ENCODE assay signal across 15 cellular contexts in genomic region chr13:113808058-113808834, GRCh38. TPM values are rescaled to one million over a fixed set of nuclear protein-coding genes. Genes with fewer than 3 reads are reported as not detected.
DNase-seq lines count a peak whose midpoint lies in the region; ATAC-seq, FAIRE-seq and TF ChIP-seq lines count a peak whose summit lies in the region.
"Had no signal": no experiment of that assay in that cellular context is flagged by ENCODE, and none has a peak within 500 bp of the region (broad histone marks: within the 10 kb centered on the region; RNA-seq: fewer than 3 reads in every experiment).

No MANE protein-coding gene starts in this region.

- peaks cover 6% of the 10 kb centered on the region; the same call in 1 of the 2 replicates for H3K36me3 ChIP-seq in BLaER1
- H3K36me3 ChIP-seq in K562 (ENCODE audit: control insufficient read depth, insufficient read depth, low read length), result no peaks in the 10 kb centered on the region

- FAIRE-seq in K562 (lab: Jason Lieb, UNC), result no peak
- FAIRE-seq: H1, HTR-8/SVneo had no signal

- CTCF ChIA-PET in K562 (lab: Yijun Ruan, JAX; ENCODE audit: low intra/inter-chr PET ratio), result no interaction called here

- 4% methylated on average over 8 of the region's 12 CpGs for WGBS in K562 (ENCODE audit: insufficient coverage, low coverage, missing lambda C conversion rate)

- TF ChIP-seq CTCF in K562 (IDR thresholded peaks at IDR 0.05 in 2 of 3, conservative IDR thresholded peaks at IDR 0.05 in 1 of 3; ENCODE audit: insufficient read depth in 2 of 3, low read depth in 1 of 3, low read length in 3 of 3), result no peak

- no peak for DNase-seq in activated CD4-positive, alpha-beta T cell treated with anti-CD3 and anti-CD28 coated beads, Interleukin-2, amount 10 ng/mL, durations not matched to agents 24 days and 14 days
- DNase-seq in activated CD4-positive, alpha-beta T cell treated with anti-CD3 and anti-CD28 coated beads for 4 hours, result no peak
- DNase-seq in K562 (ENCODE audit: extremely low read depth in 1 of 4, low spot score in 3 of 4) (no peak), putamen (ENCODE audit: low spot score) (peak; percentile 52), NCI-H1105 treated with DMSO at 0.1 percent for 48 hours (lab: John Stamatoyannopoulos, UW) (no peak), superior temporal gyrus (ENCODE audit: extremely low spot score) (no peak)
- DNase-seq in stimulated activated CD4-positive, alpha-beta T cell treated with anti-CD3 and anti-CD28 coated beads, Interleukin-15, amount 100 ng/mL, for 24 hours, result no peak
- DNase-seq: Caco-2; CD8-positive, alpha-beta memory T cell; GF-D8; HCEC 1CT had no signal

- H3K9me1 ChIP-seq in K562 (ENCODE audit: control insufficient read depth, insufficient read depth, low read length), result no peaks in the 10 kb centered on the region

- no peak for TF ChIP-seq RAD21 in K562 (CRISPR knock-in tag; conservative IDR thresholded peaks at IDR 0.05 in 1 of 2, IDR thresholded peaks at IDR 0.05 in 1 of 2)

- peak overlapping the region; percentile 18; the same call in 1 of the 2 replicates for H3K4me2 ChIP-seq in BLaER1
- H3K4me2 ChIP-seq in K562 (ENCODE audit: insufficient read depth, low read length), result no peak overlapping the region

- no peaks in the 10 kb centered on the region for H3K27me3 Mint-ChIP-seq in activated CD4-positive, alpha-beta T cell treated with anti-CD3 and anti-CD28 coated beads, Interleukin-2, amount 10 ng/mL, durations not matched to agents 24 days and 14 days
- H3K27me3 Mint-ChIP-seq: CD8-positive, alpha-beta memory T cell had no signal

- TF ChIP-seq EP300 in K562 (IDR thresholded peaks at IDR 0.05; ENCODE audit: low read length), result no peak

- no peak overlapping the region for H3K4me3 Mint-ChIP-seq in activated CD4-positive, alpha-beta T cell treated with anti-CD3 and anti-CD28 coated beads, Interleukin-2, amount 10 ng/mL, durations not matched to agents 24 days and 14 days
- H3K4me3 Mint-ChIP-seq: CD8-positive, alpha-beta memory T cell had no signal

- H3K4me1 ChIP-seq in BLaER1 (peaks cover 24% of the 10 kb centered on the region), K562 (replicated peaks in 1 of 2; ENCODE audit: control insufficient read depth in 2 of 2, insufficient read depth in 2 of 2, low read length in 2 of 2) (peaks cover 0 to 15% of the 10 kb centered on the region in 2 experiments; a peak in 2 of 5 replicates)
- H3K4me1 ChIP-seq: Caco-2 had no signal

- peaks cover 8% of the 10 kb centered on the region for H3K9me3 Mint-ChIP-seq in activated CD4-positive, alpha-beta T cell treated with anti-CD3 and anti-CD28 coated beads, Interleukin-2, amount 10 ng/mL, durations not matched to agents 24 days and 14 days

- H4K20me1 ChIP-seq in BLaER1, result peaks cover 8% of the 10 kb centered on the region; the same call in 1 of the 2 replicates
- no peaks in the 10 kb centered on the region for H4K20me1 ChIP-seq in K562 (replicated peaks; ENCODE audit: control insufficient read depth, insufficient read depth, low read length)

- ATAC-seq in K562, result no peak

- H3K4me1 Mint-ChIP-seq in activated CD4-positive, alpha-beta T cell treated with anti-CD3 and anti-CD28 coated beads, Interleukin-2, amount 10 ng/mL, durations not matched to agents 24 days and 14 days, result no peaks in the 10 kb centered on the region

- H3K4me3 ChIP-seq in BLaER1 (no peak overlapping the region), K562 (no peak overlapping the region)

- H3K9me3 ChIP-seq in BLaER1 (peaks cover 48% of the 10 kb centered on the region), K562 (replicated peaks; ENCODE audit: control insufficient read depth, insufficient read depth, low read depth, low read length) (peaks cover 4% of the 10 kb centered on the region; the same call in 1 of the 2 replicates)

- no peak for TF ChIP-seq POLR2A in K562 (conservative IDR thresholded peaks at IDR 0.05)

- peaks cover 2% of the 10 kb centered on the region for H3K36me3 Mint-ChIP-seq in activated CD4-positive, alpha-beta T cell treated with anti-CD3 and anti-CD28 coated beads, Interleukin-2, amount 10 ng/mL, durations not matched to agents 24 days and 14 days (ENCODE audit: low read depth)
- H3K36me3 Mint-ChIP-seq: CD8-positive, alpha-beta memory T cell had no signal

- no peaks in the 10 kb centered on the region for H3K79me2 ChIP-seq in K562 (ENCODE audit: control insufficient read depth, insufficient read depth, low read length)

- in situ Hi-C loops in K562 (cut with MboI), result no loop called here

- H3K9ac ChIP-seq in BLaER1 (no peak overlapping the region), K562 (ENCODE audit: insufficient read depth in 1 of 2, low read depth in 2 of 2, low read length in 2 of 2) (no peak overlapping the region)

- peak overlapping the region; percentile 29 for H3K27ac Mint-ChIP-seq in activated CD4-positive, alpha-beta T cell treated with anti-CD3 and anti-CD28 coated beads, Interleukin-2, amount 10 ng/mL, durations not matched to agents 24 days and 14 days

- intact Hi-C loops in activated CD4-positive, alpha-beta T cell treated with anti-CD3 and anti-CD28 coated beads, Interleukin-2, amount 10 ng/mL, durations not matched to agents 24 days and 14 days (cut with micrococcal nuclease), result no loop called here
- intact Hi-C loops in K562 (cut with micrococcal nuclease), result no loop called here

- POLR2A ChIA-PET in K562 (lab: Yijun Ruan, JAX), result no interaction called here

- H3K27me3 ChIP-seq in BLaER1 (peaks cover 18% of the 10 kb centered on the region; the same call in 1 of the 2 replicates), K562 (ENCODE audit: control insufficient read depth in 2 of 2, insufficient read depth in 2 of 2, low read length in 2 of 2) (peaks cover 5 to 24% of the 10 kb centered on the region in 2 experiments; a peak in 4 of 5 replicates)

- no peak overlapping the region for H3K27ac ChIP-seq in BLaER1
- H3K27ac ChIP-seq in K562 (ENCODE audit: extremely low read depth, low read depth, low read length), result no peak overlapping the region
- H3K27ac ChIP-seq: 22Rv1 had no signal

- no TSS peak for BruUV-seq in K562 (replicated peaks; lab: Mats Ljungman, UMichigan)

- no peak overlapping the region for H2AFZ ChIP-seq in K562 (ENCODE audit: low read depth, low read length)

TF ChIP-seq in K562, 482 proteins besides CTCF, POLR2A, EP300 and RAD21:
- TF ChIP-seq, protein P1, sequence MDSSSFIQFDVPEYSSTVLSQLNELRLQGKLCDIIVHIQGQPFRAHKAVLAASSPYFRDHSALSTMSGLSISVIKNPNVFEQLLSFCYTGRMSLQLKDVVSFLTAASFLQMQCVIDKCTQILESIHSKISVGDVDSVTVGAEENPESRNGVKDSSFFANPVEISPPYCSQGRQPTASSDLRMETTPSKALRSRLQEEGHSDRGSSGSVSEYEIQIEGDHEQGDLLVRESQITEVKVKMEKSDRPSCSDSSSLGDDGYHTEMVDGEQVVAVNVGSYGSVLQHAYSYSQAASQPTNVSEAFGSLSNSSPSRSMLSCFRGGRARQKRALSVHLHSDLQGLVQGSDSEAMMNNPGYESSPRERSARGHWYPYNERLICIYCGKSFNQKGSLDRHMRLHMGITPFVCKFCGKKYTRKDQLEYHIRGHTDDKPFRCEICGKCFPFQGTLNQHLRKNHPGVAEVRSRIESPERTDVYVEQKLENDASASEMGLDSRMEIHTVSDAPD (CRISPR knock-in tag; IDR thresholded peaks at IDR 0.05), result no peak
- TF ChIP-seq ZNF586 (CRISPR knock-in tag; conservative IDR thresholded peaks at IDR 0.05) (no peak), ZNF445 (CRISPR knock-in tag; IDR thresholded peaks at IDR 0.05; ENCODE audit: low read depth) (peak; percentile 81; the same call in 1 of the 2 replicates)

RNA-seq across cellular contexts. Expression of gene TMEM255B, which starts 49.2 kb away (rescaled TPM):
- total RNA-seq in activated CD4-positive, alpha-beta T cell treated with anti-CD3 and anti-CD28 coated beads, Interleukin-2, amount 10 ng/mL, durations not matched to agents 24 days and 14 days, result 2.0 and 2.4 TPM in 2 replicates
- total RNA-seq in K562 (2011; cell fraction: chromatin; rRNA removed; ENCODE audit: low replicate concordance), result 1.8 and 1.9 TPM in 2 replicates
- 1.3 and 1.5 TPM in 2 replicates for total RNA-seq in K562 (2011; cell fraction: nucleolus; rRNA removed)
- total RNA-seq in K562 (2011; cell fraction: nucleoplasm; rRNA removed), result 1.1 TPM in 2 replicates
- total RNA-seq in K562 (2014; rRNA removed) (0.23 and 0.33 TPM in 2 replicates), K562 (2014; rRNA removed; fragmentation: Illumina TruSeq; extraction: Trizol) (0.13 and 0.22 TPM in 2 replicates), K562 (2015; rRNA removed; fragmentation: Illumina TruSeq; extraction: Trizol) (0.30 and 0.36 TPM in 2 replicates), K562 (2021) (0.72 and 0.75 TPM in 2 replicates)
- polyA plus RNA-seq in K562 (2011; rRNA removed) (0.20 and 0.45 TPM in 2 replicates), K562 (2014; fragmentation: Illumina TruSeq; extraction: Trizol) (0.42 and 0.46 TPM in 2 replicates), K562 (2014; fragmentation: Nextera tagmentation; extraction: Ambion mirVana) (under 1 TPM; 0.01 to 0.04 TPM), K562 (2014; rRNA removed) (0.40 and 0.46 TPM in 2 replicates)
- polyA plus RNA-seq in K562 (2011; cell fraction: cytosol; rRNA removed), result 0.19 and 0.65 TPM in 2 replicates
- 0.46 and 0.76 TPM in 2 replicates for polyA plus RNA-seq in K562 (2011; cell fraction: nucleus; rRNA removed)
- polyA plus RNA-seq in K562 (2012), result 0.57 and 2.2 TPM in 2 replicates
- 1.1 and 1.3 TPM in 2 replicates for polyA minus RNA-seq in K562 (2011; rRNA and poly(A)+ RNA removed)
- polyA minus RNA-seq in K562 (2011; cell fraction: cytosol; rRNA and poly(A)+ RNA removed), result 0.38 and 0.73 TPM in 2 replicates
- 0.27 and 0.89 TPM in 2 replicates for polyA minus RNA-seq in K562 (2011; cell fraction: nucleus; rRNA and poly(A)+ RNA removed)
- polyA plus RNA-seq: CD8-positive, alpha-beta memory T cell had no signal

RNA-seq across cellular contexts. Expression of gene GAS6, which starts 55.6 kb away (rescaled TPM):
- total RNA-seq in activated CD4-positive, alpha-beta T cell treated with anti-CD3 and anti-CD28 coated beads, Interleukin-2, amount 10 ng/mL, durations not matched to agents 24 days and 14 days, result 0.17 and 0.54 TPM in 2 replicates
- 18.0 and 37.2 TPM in 2 replicates for total RNA-seq in K562 (2011; cell fraction: chromatin; rRNA removed; ENCODE audit: low replicate concordance)
- total RNA-seq in K562 (2011; cell fraction: nucleolus; rRNA removed), result 25.2 and 27.5 TPM in 2 replicates
- total RNA-seq in K562 (2011; cell fraction: nucleoplasm; rRNA removed), result 19.7 and 20.2 TPM in 2 replicates
- total RNA-seq in K562 (2014; rRNA removed), result 8.4 and 8.8 TPM in 2 replicates
- 0.99 and 1.7 TPM in 2 replicates for total RNA-seq in K562 (2014; rRNA removed; fragmentation: Illumina TruSeq; extraction: Trizol)
- total RNA-seq in K562 (2015; rRNA removed; fragmentation: Illumina TruSeq; extraction: Trizol), result 4.2 and 4.6 TPM in 2 replicates
- 9.6 and 9.7 TPM in 2 replicates for total RNA-seq in K562 (2021)
- 4.9 and 8.8 TPM in 2 replicates for polyA plus RNA-seq in K562 (2011; rRNA removed)
- 9.4 and 10.6 TPM in 2 replicates for polyA plus RNA-seq in K562 (2011; cell fraction: cytosol; rRNA removed)
- polyA plus RNA-seq in K562 (2011; cell fraction: nucleus; rRNA removed), result 24.5 and 26.4 TPM in 2 replicates
- polyA plus RNA-seq in K562 (2012), result 10.4 and 26.9 TPM in 2 replicates
- 4.4 and 6.1 TPM in 2 replicates for polyA plus RNA-seq in K562 (2014; fragmentation: Illumina TruSeq; extraction: Trizol)
- under 1 TPM in 1 of 2 experiments, not detected in 1; 0.14 TPM for polyA plus RNA-seq in K562 (2014; fragmentation: Nextera tagmentation; extraction: Ambion mirVana)
- 9.7 and 10.9 TPM in 2 replicates for polyA plus RNA-seq in K562 (2014; rRNA removed)
- polyA minus RNA-seq in K562 (2011; rRNA and poly(A)+ RNA removed), result 2.0 and 2.2 TPM in 2 replicates
- polyA minus RNA-seq in K562 (2011; cell fraction: cytosol; rRNA and poly(A)+ RNA removed), result 2.3 and 4.6 TPM in 2 replicates
- polyA minus RNA-seq in K562 (2011; cell fraction: nucleus; rRNA and poly(A)+ RNA removed), result 2.8 and 4.3 TPM in 2 replicates
